9 cellular contexts compared by ENCODE assay signal in genomic region chr3:129688310-129688895, GRCh38.
DNase-seq lines count a peak whose midpoint lies in the region; ATAC-seq and TF ChIP-seq lines count a peak whose summit lies in the region.
"Had no signal": no experiment of that assay in that cellular context is flagged by ENCODE, and none has a peak within 500 bp of the region (broad histone marks: within the 10 kb centered on the region; RNA-seq: fewer than 3 reads in every experiment).

No MANE protein-coding gene starts in this region.

- TF ChIP-seq EP300 in sigmoid colon (IDR thresholded peaks at IDR 0.05) = no peak

- no peak for TF ChIP-seq CTCF in body of pancreas (IDR thresholded peaks at IDR 0.05)
- TF ChIP-seq CTCF in sigmoid colon (IDR thresholded peaks at IDR 0.05) = no peak

- H3K9me3 ChIP-seq in body of pancreas = no peaks in the 10 kb centered on the region
- no peaks in the 10 kb centered on the region for H3K9me3 ChIP-seq in iPS-18a (ENCODE audit: control insufficient read depth, low read depth, low read length)
- H3K9me3 ChIP-seq in sigmoid colon = no peaks in the 10 kb centered on the region

- peaks cover 8 to 12% (median 10%) of the 10 kb centered on the region in 4 donors for H3K4me1 Mint-ChIP-seq in naive thymus-derived CD8-positive, alpha-beta T cell

- H3K9ac ChIP-seq in iPS-18a (ENCODE audit: low read length) = peak overlapping the region; percentile 21

- H3K4me3 ChIP-seq in body of pancreas = no peak overlapping the region
- H3K4me3 ChIP-seq in iPS-18a (ENCODE audit: low read length) = peak overlapping the region; percentile 53
- peak overlapping the region; percentile 28 to 44 (median 38) for H3K4me3 ChIP-seq in sigmoid colon

- H3K4me1 ChIP-seq in body of pancreas = peaks cover 33% of the 10 kb centered on the region
- peaks cover 54% of the 10 kb centered on the region for H3K4me1 ChIP-seq in iPS-18a (ENCODE audit: control insufficient read depth, low read depth, low read length)
- H3K4me1 ChIP-seq in sigmoid colon = peaks cover 0 to 51% (median 19%) of the 10 kb centered on the region in 4 donors

- H3K27ac ChIP-seq in body of pancreas (peak overlapping the region in 3 of 4 donors; percentile 1 to 60 (median 35)), iPS-18a (ENCODE audit: low read length) (peak overlapping the region; percentile 3), sigmoid colon (peak overlapping the region; percentile 53 to 76 (median 73))

- DNase-seq in M059J (ENCODE audit: low read depth) (peak; percentile 34), body of pancreas (peak; percentile 57 to 83 (median 72)), sigmoid colon (peak; percentile 88), NK-92 (lab: John Stamatoyannopoulos, UW; ENCODE audit: unreplicated experiment) (no peak)
- DNase-seq in activated CD4-positive, alpha-beta T cell treated with anti-CD3 and anti-CD28 coated beads for 1 hour = no peak
- no peak for DNase-seq in naive thymus-derived CD8-positive, alpha-beta T cell

- no peak overlapping the region for H3K4me3 Mint-ChIP-seq in naive thymus-derived CD8-positive, alpha-beta T cell
- H3K4me3 Mint-ChIP-seq: memory B cell had no signal

- intact Hi-C loops in body of pancreas (cut with DNase I) = no loop called here
- intact Hi-C loops in sigmoid colon (cut with DNase I) = loop anchor here (5.0 kb wide), 1 partner anchor 36 kb away; no protein-coding TSS in a partner anchor

- H3K36me3 ChIP-seq in body of pancreas (replicated peaks in 1 of 2; ENCODE audit: insufficient read depth in 1 of 2, low read depth in 2 of 2) (no peaks in the 10 kb centered on the region), iPS-18a (ENCODE audit: control insufficient read depth, low read depth, low read length) (no peaks in the 10 kb centered on the region), sigmoid colon (no peaks in the 10 kb centered on the region)

- ATAC-seq in body of pancreas (peak; percentile 43), GM21526 (IDR thresholded peaks at IDR 0.05; ENCODE audit: low FRiP score, unreplicated experiment) (no peak)
- ATAC-seq in naive thymus-derived CD8-positive, alpha-beta T cell = no peak

- POLR2A ChIA-PET in naive thymus-derived CD8-positive, alpha-beta T cell (lab: Charles Lee) = interaction anchor here (0.5 kb wide), 1 partner anchor 23 kb away, joined by 4 read pairs; no protein-coding TSS in a partner anchor

- no peaks in the 10 kb centered on the region for H3K27me3 ChIP-seq in body of pancreas
- H3K27me3 ChIP-seq in iPS-18a (ENCODE audit: control insufficient read depth, insufficient read depth, low read length) = no peaks in the 10 kb centered on the region
- no peaks in the 10 kb centered on the region for H3K27me3 ChIP-seq in sigmoid colon

- H3K27ac Mint-ChIP-seq in naive thymus-derived CD8-positive, alpha-beta T cell = no peak overlapping the region
- H3K27ac Mint-ChIP-seq: memory B cell had no signal

- H3K36me3 Mint-ChIP-seq in naive thymus-derived CD8-positive, alpha-beta T cell = peaks cover 0 to 3% (median 0%) of the 10 kb centered on the region in 3 donors
- H3K36me3 Mint-ChIP-seq: memory B cell had no signal

- no peaks in the 10 kb centered on the region for H3K27me3 Mint-ChIP-seq in naive thymus-derived CD8-positive, alpha-beta T cell
- H3K27me3 Mint-ChIP-seq: memory B cell had no signal

- WGBS in body of pancreas, 2 donors = 43 to 48% methylated on average over 10 to 11 of the region's 11 CpGs
- 78 to 85% methylated on average over 11 of the region's 11 CpGs for WGBS in sigmoid colon, 2 donors

- H3K9me3 Mint-ChIP-seq in naive thymus-derived CD8-positive, alpha-beta T cell = no peaks in the 10 kb centered on the region
- H3K9me3 Mint-ChIP-seq: memory B cell had no signal

- TF ChIP-seq POLR2A in body of pancreas (IDR thresholded peaks at IDR 0.05) = no peak
- no peak for TF ChIP-seq POLR2A in sigmoid colon (IDR thresholded peaks at IDR 0.05)

Comparison
In these comparisons a context has a peak if more than half of its experiments do, and no peak if none do; other contexts are left out.
1. DNase-seq: peak in M059J (single experiment), body of pancreas (4 of 4) and sigmoid colon (single experiment); none in activated CD4-positive, alpha-beta T cell treated with anti-CD3 and anti-CD28 coated beads for 1 hour (single experiment), naive thymus-derived CD8-positive, alpha-beta T cell (0 of 10) and NK-92 (single experiment).
2. H3K27ac ChIP-seq: peak in every context shown above with its lines; median percentile 73 in sigmoid colon; 35 in body of pancreas; 3 in iPS-18a.
3. H3K4me3 ChIP-seq: peak in iPS-18a (single experiment) and sigmoid colon (4 of 4); none in body of pancreas (0 of 2).